Comparison of ENCODE assay signal across 1 cellular context in genomic region chr12:116959845-116960514, GRCh38.
TF ChIP-seq lines count a peak whose summit lies in the region.

No MANE protein-coding gene starts in this region.

TF ChIP-seq in SK-N-SH, 30 proteins besides CTCF, POLR2A, EP300 and RAD21 (continued from another document):
- TF ChIP-seq ZBTB33 (IDR thresholded peaks at IDR 0.05; ENCODE audit: borderline replicate concordance, low read depth), result no peak
- no peak for TF ChIP-seq REST (IDR thresholded peaks at IDR 0.05; ENCODE audit: low read depth, low read length)
- TF ChIP-seq RXRA (IDR thresholded peaks at IDR 0.05; ENCODE audit: borderline replicate concordance, low read depth), result no peak
- no peak for TF ChIP-seq NFIC (IDR thresholded peaks at IDR 0.05; ENCODE audit: borderline replicate concordance)
- TF ChIP-seq FOXJ3 (CRISPR knock-in tag; IDR thresholded peaks at IDR 0.05), result peak; percentile 97
- TF ChIP-seq FOSL2 (IDR thresholded peaks at IDR 0.05; ENCODE audit: borderline replicate concordance, low read depth), result no peak
- no peak for TF ChIP-seq TAF1 (IDR thresholded peaks at IDR 0.05; ENCODE audit: borderline replicate concordance, low read depth, low read length)
- TF ChIP-seq GATA2 (CRISPR knock-in tag; IDR thresholded peaks at IDR 0.05), result peak; percentile 92
- TF ChIP-seq RCOR1 (IDR thresholded peaks at IDR 0.05; ENCODE audit: low read length), result peak; percentile 94
- TF ChIP-seq USF1 (IDR thresholded peaks at IDR 0.05; ENCODE audit: borderline replicate concordance, low read depth), result no peak
- TF ChIP-seq PBX3 (IDR thresholded peaks at IDR 0.05), result no peak
- no peak for TF ChIP-seq IRF3 (IDR thresholded peaks at IDR 0.05; ENCODE audit: low read depth, low read length)
- no peak for TF ChIP-seq TEAD4 (IDR thresholded peaks at IDR 0.05; ENCODE audit: borderline replicate concordance, insufficient read depth)
- no peak for TF ChIP-seq EZH2phosphoT487 (IDR thresholded peaks at IDR 0.05; ENCODE audit: borderline replicate concordance, low read depth)
- TF ChIP-seq NRF1 (IDR thresholded peaks at IDR 0.05; ENCODE audit: low read depth, low read length), result no peak
- no peak for TF ChIP-seq MAX (IDR thresholded peaks at IDR 0.05; ENCODE audit: low read depth)
- TF ChIP-seq FOXM1 (IDR thresholded peaks at IDR 0.05; ENCODE audit: low read depth), result no peak
